8 cellular contexts compared by ENCODE assay signal in the genomic region with DNA sequence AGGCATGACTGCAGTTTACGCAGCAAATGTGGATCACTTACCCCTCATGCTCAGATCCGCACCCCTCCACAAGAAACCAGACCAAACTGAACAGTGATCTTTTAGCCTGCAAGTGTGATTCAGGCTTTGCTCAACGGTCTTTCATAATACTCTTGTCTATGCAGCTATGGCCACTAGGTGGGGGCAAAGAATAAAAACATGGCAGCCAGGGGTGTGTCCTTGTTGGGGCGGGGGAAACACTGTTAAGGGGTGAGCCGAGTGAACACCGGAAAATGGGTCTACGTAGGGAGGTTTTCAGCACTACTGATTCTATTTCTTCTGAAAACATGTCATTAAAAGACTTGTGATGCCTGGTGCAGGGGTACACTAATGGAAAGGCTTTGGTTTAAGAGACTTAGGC. TPM values are rescaled to one million over a fixed set of nuclear protein-coding genes. Genes with fewer than 3 reads are reported as not detected.
A peak's percentile ranks its signal among the peaks of the same experiment; 100 is the strongest.
DNase-seq lines count a peak whose midpoint lies in the region; ATAC-seq and TF ChIP-seq lines count a peak whose summit lies in the region.

No MANE protein-coding gene starts in this region.

- DNase-seq in activated CD4-positive, alpha-beta T cell treated with anti-CD3 and anti-CD28 coated beads for 36 hours = peak; percentile 72
- DNase-seq in activated CD4-positive, alpha-beta T cell treated with anti-CD3 and anti-CD28 coated beads for 1 hour = no peak
- DNase-seq in HFF-Myc (ENCODE audit: extremely low read depth, low read depth) (peak; percentile 29), MG63 (peak; percentile 52), SHP77 (lab: John Stamatoyannopoulos, UW) (peak; percentile 73 to 87), adrenal gland (peak; percentile 48 to 83 (median 68)), hippocampal formation (lab: John Stamatoyannopoulos, UW) (peak; percentile 56 to 64)
- peak; percentile 3 for DNase-seq in stimulated activated CD4-positive, alpha-beta T cell treated with anti-CD3 and anti-CD28 coated beads, Interleukin-12 subunit alpha, Interleukin-12 subunit beta, amount 100 ng/mL, for 4 hours

- no peaks in the 10 kb centered on the region for H3K4me1 ChIP-seq in adrenal gland (replicated peaks in 1 of 2)

- H3K27ac Mint-ChIP-seq in activated CD4-positive, alpha-beta T cell treated with anti-CD3 and anti-CD28 coated beads for 36 hours = no peak overlapping the region

- no peak overlapping the region for H3K4me3 ChIP-seq in HFF-Myc (replicated peaks; ENCODE audit: low read depth, low read length)
- H3K4me3 ChIP-seq in MG63 = no peak overlapping the region
- no peak overlapping the region for H3K4me3 ChIP-seq in adrenal gland

- intact Hi-C loops in activated CD4-positive, alpha-beta T cell treated with anti-CD3 and anti-CD28 coated beads for 36 hours (cut with DNase I, micrococcal nuclease) = loop anchor here in 1 of 2 experiments (1.0 kb wide), 1 partner anchor 401 kb away; no protein-coding TSS in a partner anchor
- intact Hi-C loops in adrenal gland (cut with DNase I) = no loop called here

- peak; percentile 97 for ATAC-seq in activated CD4-positive, alpha-beta T cell treated with anti-CD3 and anti-CD28 coated beads for 36 hours

- H3K9me3 ChIP-seq in MG63 (no peaks in the 10 kb centered on the region), adrenal gland (replicated peaks in 1 of 3) (no peaks in the 10 kb centered on the region)

- CTCF ChIA-PET in activated CD4-positive, alpha-beta T cell treated with anti-CD3 and anti-CD28 coated beads for 36 hours (lab: Charles Lee) = interaction anchor here (0.6 to 1.4 kb wide), 6 partner anchors 25 to 503 kb away, joined by 3 to 9 read pairs (median 3); no protein-coding TSS in a partner anchor

- TF ChIP-seq CTCF in HFF-Myc (IDR thresholded peaks at IDR 0.05; ENCODE audit: low read depth, low read length, missing control alignments) = peak; percentile 60
- TF ChIP-seq CTCF in adrenal gland (IDR thresholded peaks at IDR 0.05) = peak; percentile 48 to 73 (median 59)

- no peaks in the 10 kb centered on the region for H3K9me3 Mint-ChIP-seq in activated CD4-positive, alpha-beta T cell treated with anti-CD3 and anti-CD28 coated beads for 36 hours (ENCODE audit: low read depth)

- no peaks in the 10 kb centered on the region for H3K4me1 Mint-ChIP-seq in activated CD4-positive, alpha-beta T cell treated with anti-CD3 and anti-CD28 coated beads for 36 hours

- H3K36me3 Mint-ChIP-seq in activated CD4-positive, alpha-beta T cell treated with anti-CD3 and anti-CD28 coated beads for 36 hours (ENCODE audit: low read depth) = no peaks in the 10 kb centered on the region

- 10 to 14% (median 11%) methylated on average over 7 of the region's 7 CpGs for WGBS in adrenal gland, 4 donors

- no peak overlapping the region for H3K27ac ChIP-seq in adrenal gland

- H3K27me3 Mint-ChIP-seq in activated CD4-positive, alpha-beta T cell treated with anti-CD3 and anti-CD28 coated beads for 36 hours = no peaks in the 10 kb centered on the region

- H3K27me3 ChIP-seq in MG63 = no peaks in the 10 kb centered on the region
- H3K27me3 ChIP-seq in adrenal gland = no peaks in the 10 kb centered on the region

- no peak for TF ChIP-seq POLR2A in adrenal gland (IDR thresholded peaks at IDR 0.05)

- POLR2A ChIA-PET in activated CD4-positive, alpha-beta T cell treated with anti-CD3 and anti-CD28 coated beads for 36 hours (lab: Charles Lee) = no interaction called here

- no peak overlapping the region for H3K4me3 Mint-ChIP-seq in activated CD4-positive, alpha-beta T cell treated with anti-CD3 and anti-CD28 coated beads for 36 hours

- H3K36me3 ChIP-seq in MG63 (no peaks in the 10 kb centered on the region), adrenal gland (replicated peaks in 1 of 2) (no peaks in the 10 kb centered on the region)

RNA-seq across cellular contexts. Expression of a gene that starts 49.8 kb away (rescaled TPM):
- total RNA-seq in activated CD4-positive, alpha-beta T cell treated with anti-CD3 and anti-CD28 coated beads for 36 hours = not detected
- not detected in 2 replicates for total RNA-seq in MG63 (2014; rRNA removed; shearing (Covaris generic); ENCODE audit: low replicate concordance)
- total RNA-seq in adrenal gland = not detected
- not detected for polyA plus RNA-seq in adrenal gland
